In genomic region chr5:151192626-151193025, GRCh38 we compare ENCODE assay signal across 18 cellular contexts.
"Had no signal": no experiment of that assay in that cellular context is flagged by ENCODE, and none has a peak within 500 bp of the region (broad histone marks: within the 10 kb centered on the region; RNA-seq: fewer than 3 reads in every experiment).

No MANE protein-coding gene starts in this region.

- FAIRE-seq: frontal cortex, urothelium cell line had no signal

- DNase-seq: effector CD4-positive, alpha-beta T cell; heart left ventricle; hypothalamus; islet precursor cell; mammary epithelial cell; naive thymus-derived CD8-positive, alpha-beta T cell; nucleus accumbens; ovary; stimulated activated CD4-positive, alpha-beta T cell treated with anti-CD3 and anti-CD28 coated beads, Interleukin-2, amount 100 ng/mL, for 24 hours; stimulated activated CD4-positive, alpha-beta T cell treated with anti-CD3 and anti-CD28 coated beads, Interleukin-4, amount 100 ng/mL, for 4 hours; stimulated activated naive CD4-positive, alpha-beta T cell; thyroid gland had no signal

- ATAC-seq: esophagus mucosa; heart left ventricle; left lobe of liver; naive thymus-derived CD8-positive, alpha-beta T cell had no signal

- H3K4me3 Mint-ChIP-seq: neural progenitor cell, type B pancreatic cell had no signal

- H3K4me1 Mint-ChIP-seq: neural progenitor cell had no signal

- H3K27ac Mint-ChIP-seq: neural progenitor cell, type B pancreatic cell had no signal

- H3K36me3 Mint-ChIP-seq: neural progenitor cell, type B pancreatic cell had no signal

- H3K27me3 Mint-ChIP-seq: naive thymus-derived CD8-positive, alpha-beta T cell; type B pancreatic cell had no signal
